Comparison of ENCODE assay signal across 8 cellular contexts in genomic region chrX:149939271-149940014, GRCh38. TPM values are rescaled to one million over a fixed set of nuclear protein-coding genes. Genes with fewer than 3 reads are reported as not detected.
DNase-seq lines count a peak whose midpoint lies in the region; ATAC-seq, FAIRE-seq and TF ChIP-seq lines count a peak whose summit lies in the region.

No MANE protein-coding gene starts in this region.

- peak overlapping the region; percentile 94 to 97 for H3K27ac ChIP-seq in kidney (ENCODE audit: low read depth in 2 of 2, low read length in 2 of 2)

- H3K9ac ChIP-seq in kidney (ENCODE audit: low read length in 2 of 2) = peak overlapping the region in 1 of 2 donors; percentile 19

- TF ChIP-seq CTCF in kidney (IDR thresholded peaks at IDR 0.05; ENCODE audit: borderline replicate concordance, extremely low read depth, insufficient read depth) = no peak

- H3K36me3 ChIP-seq in kidney (ENCODE audit: control insufficient read depth in 1 of 2, insufficient read depth in 2 of 2, low read length in 2 of 2) = no peaks in the 10 kb centered on the region

- peak; percentile 42 for DNase-seq in GM12892 (ENCODE audit: insufficient read length)
- peak; percentile 67 for DNase-seq in NCI-H345 treated with DMSO at 0.1 percent for 48 hours (lab: John Stamatoyannopoulos, UW; ENCODE audit: unreplicated experiment)
- DNase-seq in central memory CD4-positive, alpha-beta T cell = peak; percentile 89
- peak; percentile 98 for DNase-seq in kidney
- DNase-seq in stimulated activated CD4-positive, alpha-beta T cell treated with anti-CD3 and anti-CD28 coated beads, Interleukin-12 subunit alpha, Interleukin-12 subunit beta, amount 100 ng/mL, for 4 hours = peak; percentile 82

- FAIRE-seq in GM12892 (lab: Jason Lieb, UNC) (no peak), kidney (lab: Jason Lieb, UNC) (no peak)

- peak; percentile 3 for ATAC-seq in HG03139 (IDR thresholded peaks at IDR 0.05; ENCODE audit: unreplicated experiment)
- peak; percentile 22 to 37 for ATAC-seq in activated CD4-positive, CD25-positive, alpha-beta regulatory T cell treated with anti-CD3 and anti-CD28 coated beads, Interleukin-2, amount 50 U/mL, for 24 hours
- no peak for ATAC-seq in GM18517 (IDR thresholded peaks at IDR 0.05; ENCODE audit: unreplicated experiment)

- TF ChIP-seq POLR2A in GM12892 (IDR thresholded peaks at IDR 0.05; ENCODE audit: low read depth, low read length) = no peak

- no peaks in the 10 kb centered on the region for H3K9me3 ChIP-seq in kidney (ENCODE audit: control insufficient read depth in 1 of 2, low read length in 2 of 2)

- intact Hi-C loops in kidney (cut with DNase I) = no loop called here

- H3K4me3 ChIP-seq in kidney (ENCODE audit: low read length in 2 of 2) = peak overlapping the region in 1 of 2 donors; percentile 53

- H3K4me1 ChIP-seq in kidney (ENCODE audit: control insufficient read depth in 1 of 2, insufficient read depth in 1 of 2, low read depth in 1 of 2, low read length in 2 of 2) = peaks cover 0 to 6% of the 10 kb centered on the region in 2 donors

RNA-seq across cellular contexts. Expression of gene EOLA2, which starts 1.2 kb away (rescaled TPM):
- 28.3 TPM for polyA plus RNA-seq in GM12892 (2012; ENCODE audit: missing spikeins)
- total RNA-seq in kidney = 33.7 TPM
- 30.3 TPM for polyA plus RNA-seq in kidney (ENCODE audit: insufficient read depth, low read depth, low replicate concordance)

RNA-seq across cellular contexts. Expression of gene HSFX4, which starts 10.1 kb away (rescaled TPM):
- not detected for polyA plus RNA-seq in GM12892 (2012; ENCODE audit: missing spikeins)
- not detected for total RNA-seq in kidney
- not detected for polyA plus RNA-seq in kidney (ENCODE audit: insufficient read depth, low read depth, low replicate concordance)

RNA-seq across cellular contexts. Expression of gene MAGEA8, which starts 58.5 kb away (rescaled TPM):
- polyA plus RNA-seq in GM12892 (2012; ENCODE audit: missing spikeins) = not detected
- not detected for total RNA-seq in kidney
- not detected for polyA plus RNA-seq in kidney (ENCODE audit: insufficient read depth, low read depth, low replicate concordance)

Comparison
In these comparisons a context has a peak if more than half of its experiments do, and no peak if none do; other contexts are left out.
1. DNase-seq: peak in every context shown above with its lines; median percentile 98 in kidney; 89 in central memory CD4-positive, alpha-beta T cell; 82 in stimulated activated CD4-positive, alpha-beta T cell treated with anti-CD3 and anti-CD28 coated beads, Interleukin-12 subunit alpha, Interleukin-12 subunit beta, amount 100 ng/mL, for 4 hours; 67 in NCI-H345 treated with DMSO at 0.1 percent for 48 hours; 42 in GM12892.